In the genomic region with DNA sequence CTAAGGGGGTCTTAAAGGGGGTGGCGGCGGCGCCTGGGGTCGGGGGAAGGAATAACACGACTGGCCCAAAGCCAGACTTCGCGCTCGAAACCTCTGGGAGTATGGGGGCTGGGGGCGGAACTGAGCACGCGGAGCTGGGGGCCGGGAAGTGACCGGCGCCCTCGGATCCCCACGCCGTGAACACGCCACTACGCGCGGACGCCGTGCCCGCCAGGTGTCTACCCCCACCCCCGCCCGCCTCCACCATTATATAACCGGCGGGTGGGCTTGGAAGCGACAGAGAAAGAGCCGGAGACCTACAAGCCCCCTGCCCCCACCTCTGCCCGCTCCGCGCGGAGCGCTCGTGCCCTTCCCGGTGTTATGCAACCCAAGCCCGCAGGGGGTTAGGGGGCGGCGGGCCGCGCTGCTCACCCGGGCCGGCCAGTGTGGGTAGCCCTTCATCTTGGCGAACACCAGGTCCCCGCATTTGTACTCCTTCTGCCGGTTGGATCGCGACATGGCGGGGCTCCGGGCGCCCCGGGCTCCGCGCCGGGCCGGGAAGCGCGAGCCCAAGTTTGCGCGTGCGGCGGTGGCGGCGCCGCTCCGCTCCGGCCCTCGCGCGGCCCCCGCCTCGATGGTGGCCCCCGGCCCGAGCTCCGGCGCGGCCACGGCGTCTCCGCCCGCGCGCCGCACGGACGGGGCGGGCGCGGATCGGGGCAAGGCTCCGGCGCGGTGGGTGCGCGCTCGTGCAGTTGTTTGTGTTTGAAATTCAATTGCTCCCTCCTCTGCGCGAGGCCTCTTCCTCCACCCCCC, we compare ENCODE assay signal across 8 cellular contexts. TPM values are rescaled to one million over a fixed set of nuclear protein-coding genes. Genes with fewer than 3 reads are reported as not detected.
DNase-seq lines count a peak whose midpoint lies in the region; ATAC-seq and TF ChIP-seq lines count a peak whose summit lies in the region.

A gene (minus strand): TSS at position 744 of the 792 bp plus-strand sequence. CDS start 246 bp downstream, at position 498.

- H3K9me3 ChIP-seq in DOHH2 (ENCODE audit: control insufficient read depth, insufficient read depth, low read length) (no peaks in the 10 kb centered on the region), KOPT-K1 (ENCODE audit: insufficient read depth, low read length, poor library complexity, severe bottlenecking) (no peaks in the 10 kb centered on the region), aorta (ENCODE audit: control insufficient read depth, low read length) (no peaks in the 10 kb centered on the region)

- no peaks in the 10 kb centered on the region for H3K9me2 ChIP-seq in DOHH2 (replicated peaks; ENCODE audit: control insufficient read depth, low read length)

- peak within 1 kb of the TSS; percentile 91 for H3K4me3 Mint-ChIP-seq in natural killer cell

- peaks cover 9% of the 10 kb centered on the region; the same call in 1 of the 2 replicates for H3F3A ChIP-seq in DOHH2 (ENCODE audit: control insufficient read depth, insufficient read depth)

- H3K4me1 Mint-ChIP-seq in natural killer cell = peaks cover 55 to 57% of the 10 kb centered on the region in 2 donors

- H3K9me3 Mint-ChIP-seq in natural killer cell = no peaks in the 10 kb centered on the region

- WGBS in aorta, 2 donors = 0% methylated on average over 87 to 99 of the region's 99 CpGs

- H3K4me1 ChIP-seq in DOHH2 (ENCODE audit: control insufficient read depth, low read length) (peaks cover 57% of the 10 kb centered on the region), aorta (ENCODE audit: control insufficient read depth in 1 of 2, insufficient read depth in 2 of 2, low read length in 2 of 2) (no peaks in the 10 kb centered on the region)

- peak within 1 kb of the TSS; percentile 88 for H3K4me2 ChIP-seq in DOHH2 (ENCODE audit: low read length)

- CTCF ChIA-PET in activated CD8-positive, alpha-beta memory T cell treated with anti-CD3 and anti-CD28 coated beads for 36 hours (lab: Charles Lee) = interaction anchor here (1.0 to 3.9 kb wide), 7 partner anchors 10 to 142 kb away, joined by 3 to 42 read pairs (median 4); a partner anchor contains a TSS

- intact Hi-C loops in natural killer cell (cut with micrococcal nuclease) = loop anchor here (1.0 kb wide), 2 partner anchors 10 to 16 kb away; a partner anchor contains a TSS
- intact Hi-C loops in aorta (cut with DNase I) = loop anchor here in 1 of 2 donors (2.0 kb wide), 1 partner anchor 16 kb away; a partner anchor contains a TSS

- H3K27me3 Mint-ChIP-seq in natural killer cell (ENCODE audit: low read depth in 2 of 2) = no peaks in the 10 kb centered on the region

- H3K36me3 Mint-ChIP-seq in natural killer cell = no peaks in the 10 kb centered on the region

- H3K36me3 ChIP-seq in DOHH2 (ENCODE audit: control insufficient read depth, low read length) (peaks cover 48% of the 10 kb centered on the region), KOPT-K1 (ENCODE audit: insufficient read depth, low read length) (peaks cover 2% of the 10 kb centered on the region), aorta (ENCODE audit: control insufficient read depth in 1 of 2, insufficient read depth in 2 of 2, low read length in 1 of 2) (no peaks in the 10 kb centered on the region)

- POLR2A ChIA-PET in activated CD8-positive, alpha-beta memory T cell treated with anti-CD3 and anti-CD28 coated beads for 36 hours (lab: Charles Lee) = interaction anchor here (0.5 to 3.3 kb wide), 8 partner anchors 10 to 1204 kb away, joined by 3 to 25 read pairs (median 4); a partner anchor contains a TSS

- DNase-seq in fibroblast of gingiva (ENCODE audit: low read depth) (peak; percentile 45), natural killer cell (peak; percentile 46), aorta (peak; percentile 73 to 88), GOT3 (lab: John Stamatoyannopoulos, UW) (no peak)

- H3K79me2 ChIP-seq in DOHH2 (ENCODE audit: control insufficient read depth, low read length) = peaks cover 76% of the 10 kb centered on the region

- ATAC-seq in GM21526 (IDR thresholded peaks at IDR 0.05; ENCODE audit: low FRiP score, unreplicated experiment) (peak; percentile 9), natural killer cell (peak; percentile 21 to 40 (median 33)), aorta (ENCODE audit: low FRiP score) (no peak)

- peak within 1 kb of the TSS; percentile 97 for H3K4me3 ChIP-seq in DOHH2 (ENCODE audit: low read length)
- H3K4me3 ChIP-seq in aorta (ENCODE audit: low read length in 2 of 2) = peak within 1 kb of the TSS; percentile 69 to 84

- TF ChIP-seq CTCF in DOHH2 (IDR thresholded peaks at IDR 0.05; ENCODE audit: low read depth, low read length, poor library complexity, severe bottlenecking) (no peak), natural killer cell (IDR thresholded peaks at IDR 0.05) (no peak)

- H3K27me3 ChIP-seq in DOHH2 (ENCODE audit: control insufficient read depth, low read length) (no peaks in the 10 kb centered on the region), aorta (ENCODE audit: control insufficient read depth in 1 of 2, insufficient read depth in 2 of 2, low read length in 1 of 2) (no peaks in the 10 kb centered on the region)

- H3K27ac ChIP-seq in DOHH2 (ENCODE audit: low read depth, low read length) (peak within 1 kb of the TSS; percentile 79), KOPT-K1 (ENCODE audit: low read depth, low read length, poor library complexity, severe bottlenecking) (peak within 1 kb of the TSS; percentile 98), aorta (ENCODE audit: low read depth in 1 of 2, low read length in 2 of 2) (peak within 1 kb of the TSS; percentile 72 to 96)

- peak within 1 kb of the TSS; percentile 92 to 94 for H3K27ac Mint-ChIP-seq in natural killer cell

- peaks cover 18% of the 10 kb centered on the region; the same call in 1 of the 2 replicates for H4K20me1 ChIP-seq in DOHH2 (ENCODE audit: control insufficient read depth, insufficient read depth, low read depth, low read length)

RNA-seq across cellular contexts. Expression of the gene that starts here (rescaled TPM):
- total RNA-seq in activated CD8-positive, alpha-beta memory T cell treated with anti-CD3 and anti-CD28 coated beads for 36 hours = 100 to 1,000 TPM; 303 to 315 TPM
- total RNA-seq in natural killer cell = 100 to 1,000 TPM in 1 of 3 donors, 10 to 100 TPM in 2; 95.3 to 110 (median 96.6) TPM
- 100 to 1,000 TPM; 106 to 135 TPM for total RNA-seq in aorta
- 100 to 1,000 TPM in 1 of 2 donors, 10 to 100 TPM in 1; 94.9 to 126 TPM for polyA plus RNA-seq in aorta
